ENCODE assay signal across 10 cellular contexts in the genomic region with DNA sequence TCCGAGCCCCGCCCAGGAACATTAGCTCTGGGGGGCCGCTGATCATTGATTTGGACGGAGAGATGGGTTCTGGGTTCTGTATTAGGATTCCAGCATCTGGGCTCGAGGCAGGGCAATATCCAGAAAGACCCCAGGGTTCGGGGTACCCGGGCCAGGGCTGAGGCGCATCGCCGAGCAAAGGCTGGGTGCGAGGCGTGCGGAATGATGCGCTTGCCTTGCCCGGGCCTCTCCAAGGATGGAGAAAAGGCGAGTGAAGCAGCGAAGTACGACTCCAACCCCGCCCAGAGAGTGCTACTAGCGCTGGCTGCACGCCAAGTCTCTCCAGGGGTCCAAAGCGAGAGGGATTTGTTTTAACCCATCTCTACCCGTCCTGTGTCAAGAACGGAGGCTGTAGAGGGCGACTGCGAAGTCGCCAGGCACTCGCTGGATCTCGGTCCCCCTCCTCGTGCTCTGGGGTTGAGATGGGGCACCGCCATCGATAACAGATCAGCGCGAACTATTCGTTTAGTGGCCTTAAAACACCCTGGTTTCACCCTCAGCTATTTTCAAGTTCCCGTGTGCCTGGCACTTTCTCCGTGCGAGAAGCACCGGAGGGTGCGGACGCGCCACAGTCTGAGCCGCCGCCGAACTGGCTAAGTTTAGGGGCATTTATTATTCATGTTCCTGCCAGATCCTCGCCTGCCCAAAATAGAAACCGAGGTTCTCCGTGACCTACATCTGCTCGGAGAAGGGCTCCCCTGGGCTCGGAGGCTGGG. TPM values are rescaled to one million over a fixed set of nuclear protein-coding genes. Genes with fewer than 3 reads are reported as not detected.
DNase-seq lines count a peak whose midpoint lies in the region; ATAC-seq and TF ChIP-seq lines count a peak whose summit lies in the region.
"Had no signal": no experiment of that assay in that cellular context is flagged by ENCODE, and none has a peak within 500 bp of the region (broad histone marks: within the 10 kb centered on the region; RNA-seq: fewer than 3 reads in every experiment).

No MANE protein-coding gene starts in this region.

- TF ChIP-seq CTCF in HFF-Myc (IDR thresholded peaks at IDR 0.05; ENCODE audit: low read depth, low read length, missing control alignments) (no peak), lower leg skin (IDR thresholded peaks at IDR 0.05) (no peak), HFFc6 (IDR thresholded peaks at IDR 0.05) (no peak)

- WGBS in lower leg skin, 2 donors = 2 to 4% methylated on average over 38 to 49 of the region's 50 CpGs

- H3K36me3 Mint-ChIP-seq in activated CD4-positive, alpha-beta memory T cell treated with anti-CD3 and anti-CD28 coated beads for 36 hours = peaks cover 8% of the 10 kb centered on the region
- H3K36me3 Mint-ChIP-seq in HFFc6 (ENCODE audit: low read depth) = peaks cover 3% of the 10 kb centered on the region; the same call in 1 of the 2 replicates

- H3K4me3 Mint-ChIP-seq in activated CD4-positive, alpha-beta memory T cell treated with anti-CD3 and anti-CD28 coated beads for 36 hours = no peak overlapping the region
- H3K4me3 Mint-ChIP-seq in HFFc6 = no peak overlapping the region

- POLR2A ChIA-PET in activated CD4-positive, alpha-beta memory T cell treated with anti-CD3 and anti-CD28 coated beads for 36 hours (lab: Charles Lee) = no interaction called here

- TF ChIP-seq POLR2A in lower leg skin (IDR thresholded peaks at IDR 0.05) = no peak

- CTCF ChIA-PET in activated CD4-positive, alpha-beta memory T cell treated with anti-CD3 and anti-CD28 coated beads for 36 hours (lab: Charles Lee) = interaction anchor here (1.2 kb wide), 1 partner anchor 14 kb away, joined by 4 read pairs; no protein-coding TSS in a partner anchor

- no peak overlapping the region for H3K27ac Mint-ChIP-seq in activated CD4-positive, alpha-beta memory T cell treated with anti-CD3 and anti-CD28 coated beads for 36 hours
- H3K27ac Mint-ChIP-seq in HFFc6 = no peak overlapping the region

- peaks cover 18% of the 10 kb centered on the region for H3K4me1 Mint-ChIP-seq in activated CD4-positive, alpha-beta memory T cell treated with anti-CD3 and anti-CD28 coated beads for 36 hours (ENCODE audit: low read depth)
- peaks cover 6% of the 10 kb centered on the region for H3K4me1 Mint-ChIP-seq in HFFc6 (ENCODE audit: low read depth)

- H3K27me3 Mint-ChIP-seq in activated CD4-positive, alpha-beta memory T cell treated with anti-CD3 and anti-CD28 coated beads for 36 hours = peaks cover 69% of the 10 kb centered on the region
- H3K27me3 Mint-ChIP-seq in HFFc6 (ENCODE audit: insufficient read depth) = peaks cover 33% of the 10 kb centered on the region

- ATAC-seq in GM21786 (IDR thresholded peaks at IDR 0.05; ENCODE audit: unreplicated experiment) = no peak
- ATAC-seq in GM19467 (IDR thresholded peaks at IDR 0.05; ENCODE audit: unreplicated experiment) = no peak
- no peak for ATAC-seq in HG03108 (IDR thresholded peaks at IDR 0.05; ENCODE audit: unreplicated experiment)

- intact Hi-C loops in activated CD4-positive, alpha-beta memory T cell treated with anti-CD3 and anti-CD28 coated beads for 36 hours (cut with micrococcal nuclease) = no loop called here
- intact Hi-C loops in lower leg skin (cut with DNase I; ENCODE audit: low total_unique reads) = no loop called here

- H3K4me3 ChIP-seq in HFF-Myc (replicated peaks; ENCODE audit: low read depth, low read length) = peak overlapping the region; percentile 5; the same call in 1 of the 2 replicates
- H3K4me3 ChIP-seq in lower leg skin (ENCODE audit: low read depth, poor library complexity, severe bottlenecking) = peak overlapping the region; percentile 5

- DNase-seq in 8988T = peak; percentile 27
- no peak for DNase-seq in HFF-Myc (ENCODE audit: extremely low read depth, low read depth)
- DNase-seq in activated CD4-positive, alpha-beta memory T cell treated with anti-CD3 and anti-CD28 coated beads for 36 hours = peak; percentile 9
- peak in 1 of 2 donors; percentile 70 for DNase-seq in lower leg skin (ENCODE audit: low spot score in 2 of 2)
- DNase-seq in HFFc6 = no peak
- DNase-seq: midbrain had no signal

- H3K9me3 Mint-ChIP-seq in activated CD4-positive, alpha-beta memory T cell treated with anti-CD3 and anti-CD28 coated beads for 36 hours = peaks cover 3% of the 10 kb centered on the region
- no peaks in the 10 kb centered on the region for H3K9me3 Mint-ChIP-seq in HFFc6

RNA-seq across cellular contexts. Expression of a gene that starts 1.9 kb away (rescaled TPM):
- total RNA-seq in activated CD4-positive, alpha-beta memory T cell treated with anti-CD3 and anti-CD28 coated beads for 36 hours = not detected
- total RNA-seq in lower leg skin = under 1 TPM in 1 of 4 donors, not detected in 3; 0.12 TPM
- not detected for total RNA-seq in HFFc6 (2021; fragmentation: NEBNext Ultra II Directional; extraction: Animal tissue kit (Norgen Biotek cat#: 25700))
- total RNA-seq: HT1080 had no signal

Comparison
In these comparisons a context has a peak if more than half of its experiments do, and no peak if none do; other contexts are left out.
1. DNase-seq: peak in 8988T (single experiment) and activated CD4-positive, alpha-beta memory T cell treated with anti-CD3 and anti-CD28 coated beads for 36 hours (single experiment); none in HFF-Myc (single experiment) and HFFc6 (single experiment).